Comparison of ENCODE assay signal across 17 cellular contexts in genomic region chr5:33322632-33323031, GRCh38.
"Had no signal": no experiment of that assay in that cellular context is flagged by ENCODE, and none has a peak within 500 bp of the region (broad histone marks: within the 10 kb centered on the region; RNA-seq: fewer than 3 reads in every experiment).

No MANE protein-coding gene starts in this region.

- H3K9ac ChIP-seq: parathyroid adenoma had no signal

- DNase-seq: activated CD4-positive, alpha-beta memory T cell treated with anti-CD3 and anti-CD28 coated beads, Interleukin-2, amount 10 ng/mL, durations not matched to agents 7 days and 5 days; activated CD4-positive, alpha-beta T cell treated with anti-CD3 and anti-CD28 coated beads for 4 hours; activated naive CD4-positive, alpha-beta T cell treated with anti-CD3 and anti-CD28 coated beads, Interleukin-2, amount 10 ng/mL, durations not matched to agents 7 days and 5 days; activated T-cell treated with anti-CD3 and anti-CD28 coated beads, Interleukin-2, amount 50 U/mL, for 24 hours; adrenal gland; caudate nucleus; mucosa of descending colon; naive thymus-derived CD8-positive, alpha-beta T cell; small intestine; stimulated activated CD4-positive, alpha-beta T cell treated with anti-CD3 and anti-CD28 coated beads, Interleukin-4, amount 100 ng/mL, for 24 hours; stimulated activated naive CD4-positive, alpha-beta T cell treated with Interleukin-2 at 50 U/mL for 16 hours; SW 1271; upper lobe of left lung had no signal

- H3K4me3 ChIP-seq: adrenal gland, mucosa of descending colon, upper lobe of left lung had no signal

- H3K9me3 ChIP-seq: adrenal gland, mucosa of descending colon, upper lobe of left lung had no signal

- H3K79me2 ChIP-seq: parathyroid adenoma had no signal

- H2AFZ ChIP-seq: parathyroid adenoma had no signal

- H3K27ac ChIP-seq: parathyroid adenoma, upper lobe of left lung had no signal

- H3K27me3 ChIP-seq: adrenal gland, upper lobe of left lung had no signal

- H3K36me3 ChIP-seq: adrenal gland, upper lobe of left lung had no signal

- H3K4me1 ChIP-seq: parathyroid adenoma had no signal

- ATAC-seq: esophagus mucosa; left lobe of liver; mucosa of descending colon; naive thymus-derived CD8-positive, alpha-beta T cell; WTC11 had no signal
